In genomic region chr2:160269803-160270570, GRCh38 we compare ENCODE assay signal across 9 cellular contexts.
DNase-seq lines count a peak whose midpoint lies in the region; ATAC-seq and TF ChIP-seq lines count a peak whose summit lies in the region.
"Had no signal": no experiment of that assay in that cellular context is flagged by ENCODE, and none has a peak within 500 bp of the region (broad histone marks: within the 10 kb centered on the region; RNA-seq: fewer than 3 reads in every experiment).

No MANE protein-coding gene starts in this region.

- no peaks in the 10 kb centered on the region for H3K9me2 ChIP-seq in OCI-LY1 (ENCODE audit: low read depth, low read length)

- peak; percentile 91 for DNase-seq in fibroblast of peridontal ligament (ENCODE audit: extremely low read depth)
- DNase-seq in naive thymus-derived CD8-positive, alpha-beta T cell: peak; percentile 45 to 78 (median 62)
- DNase-seq in stimulated activated effector memory CD8-positive, alpha-beta T cell treated with anti-CD3 and anti-CD28 coated beads, Interleukin-12 subunit alpha, Interleukin-12 subunit beta, amount 100 ng/mL, for 72 hours (ENCODE audit: low spot score in 2 of 2): peak; percentile 44 to 85

- peaks cover 21 to 48% (median 31%) of the 10 kb centered on the region in 11 experiments for H3K36me3 ChIP-seq in BLaER1 treated with 17β-estradiol and CSF1 and Interleukin-3, amounts not matched to agents 10 nM and 100 nM
- no peaks in the 10 kb centered on the region for H3K36me3 ChIP-seq in OCI-LY1 (ENCODE audit: insufficient read depth, low read length)

- peak overlapping the region; percentile 85 for H2AFZ ChIP-seq in OCI-LY1 (ENCODE audit: low read length)

- H3K4me3 ChIP-seq in BLaER1 treated with 17β-estradiol and CSF1 and Interleukin-3, amounts not matched to agents 10 nM and 100 nM: peak overlapping the region in 9 of 10 experiments; percentile 4 to 49 (median 27); a peak in 11 of 20 replicates
- peak overlapping the region; percentile 59 for H3K4me3 ChIP-seq in OCI-LY1 (ENCODE audit: low read depth, low read length, poor library complexity, severe bottlenecking)
- H3K4me3 ChIP-seq: SK-N-MC had no signal

- H3K79me2 ChIP-seq in OCI-LY1 (ENCODE audit: insufficient read depth, low read length): no peaks in the 10 kb centered on the region

- TF ChIP-seq CTCF in OCI-LY1 (IDR thresholded peaks at IDR 0.05; ENCODE audit: low read length): peak; percentile 58

- H3K36me3 Mint-ChIP-seq in activated T-helper 17 cell treated with anti-CD3 and anti-CD28 coated beads, Interleukin-2, amount 50 U/mL, for 72 hours (ENCODE audit: low read depth): peaks cover 45% of the 10 kb centered on the region
- peaks cover 0 to 33% (median 3%) of the 10 kb centered on the region in 3 donors for H3K36me3 Mint-ChIP-seq in naive thymus-derived CD8-positive, alpha-beta T cell
- H3K36me3 Mint-ChIP-seq in stimulated activated effector memory CD8-positive, alpha-beta T cell treated with anti-CD3 and anti-CD28 coated beads, Interleukin-12 subunit alpha, Interleukin-12 subunit beta, amount 100 ng/mL, for 72 hours: peaks cover 58% of the 10 kb centered on the region

- no peaks in the 10 kb centered on the region for H3K27me3 ChIP-seq in BLaER1 treated with 17β-estradiol and CSF1 and Interleukin-3, amounts not matched to agents 10 nM and 100 nM
- H3K27me3 ChIP-seq in OCI-LY1 (ENCODE audit: insufficient read depth, low read length): no peaks in the 10 kb centered on the region

- peak overlapping the region in 7 of 11 experiments; percentile 6 to 54 (median 47); a peak in 11 of 22 replicates for H3K27ac ChIP-seq in BLaER1 treated with 17β-estradiol and CSF1 and Interleukin-3, amounts not matched to agents 10 nM and 100 nM
- no peak overlapping the region for H3K27ac ChIP-seq in OCI-LY1 (ENCODE audit: low read depth, low read length, poor library complexity, severe bottlenecking)
- H3K27ac ChIP-seq: SK-N-MC had no signal

- ATAC-seq in GM19351 (IDR thresholded peaks at IDR 0.05; ENCODE audit: unreplicated experiment): peak; percentile 90
- peak; percentile 91 for ATAC-seq in HG03469 (IDR thresholded peaks at IDR 0.05; ENCODE audit: unreplicated experiment)
- ATAC-seq in activated T-helper 17 cell treated with anti-CD3 and anti-CD28 coated beads, Interleukin-2, amount 50 U/mL, for 72 hours (replicated peaks): peak; percentile 61
- ATAC-seq in naive thymus-derived CD8-positive, alpha-beta T cell: peak; percentile 86 to 91
- peak; percentile 87 for ATAC-seq in stimulated activated effector memory CD8-positive, alpha-beta T cell treated with anti-CD3 and anti-CD28 coated beads, Interleukin-12 subunit alpha, Interleukin-12 subunit beta, amount 100 ng/mL, for 72 hours

- H3K9ac ChIP-seq in BLaER1 treated with 17β-estradiol and CSF1 and Interleukin-3, amounts not matched to agents 10 nM and 100 nM: peak overlapping the region in 9 of 11 experiments; percentile 24 to 61 (median 44); a peak in 14 of 22 replicates
- H3K9ac ChIP-seq in OCI-LY1 (ENCODE audit: low read length): peak overlapping the region; percentile 65

- POLR2A ChIA-PET in naive thymus-derived CD8-positive, alpha-beta T cell (lab: Charles Lee): interaction anchor here (0.7 to 1.5 kb wide), 3 partner anchors 26 to 223 kb away, joined by 3 to 5 read pairs (median 3); no protein-coding TSS in a partner anchor

- H3K27me3 Mint-ChIP-seq in activated T-helper 17 cell treated with anti-CD3 and anti-CD28 coated beads, Interleukin-2, amount 50 U/mL, for 72 hours: no peaks in the 10 kb centered on the region
- no peaks in the 10 kb centered on the region for H3K27me3 Mint-ChIP-seq in naive thymus-derived CD8-positive, alpha-beta T cell

- no peaks in the 10 kb centered on the region for H3K9me3 Mint-ChIP-seq in activated T-helper 17 cell treated with anti-CD3 and anti-CD28 coated beads, Interleukin-2, amount 50 U/mL, for 72 hours
- no peaks in the 10 kb centered on the region for H3K9me3 Mint-ChIP-seq in naive thymus-derived CD8-positive, alpha-beta T cell
- no peaks in the 10 kb centered on the region for H3K9me3 Mint-ChIP-seq in stimulated activated effector memory CD8-positive, alpha-beta T cell treated with anti-CD3 and anti-CD28 coated beads, Interleukin-12 subunit alpha, Interleukin-12 subunit beta, amount 100 ng/mL, for 72 hours

- peak overlapping the region; percentile 76 for H3K4me3 Mint-ChIP-seq in activated T-helper 17 cell treated with anti-CD3 and anti-CD28 coated beads, Interleukin-2, amount 50 U/mL, for 72 hours
- H3K4me3 Mint-ChIP-seq in naive thymus-derived CD8-positive, alpha-beta T cell: peak overlapping the region; percentile 84 to 92 (median 87)
- H3K4me3 Mint-ChIP-seq in stimulated activated effector memory CD8-positive, alpha-beta T cell treated with anti-CD3 and anti-CD28 coated beads, Interleukin-12 subunit alpha, Interleukin-12 subunit beta, amount 100 ng/mL, for 72 hours: peak overlapping the region; percentile 74

- H3F3A ChIP-seq in OCI-LY1 (ENCODE audit: insufficient read depth, low read length): no peaks in the 10 kb centered on the region

- H3K9me3 ChIP-seq in BLaER1 treated with 17β-estradiol and CSF1 and Interleukin-3, amounts not matched to agents 10 nM and 100 nM (replicated peaks in 1 of 11): peaks cover 0 to 19% (median 6%) of the 10 kb centered on the region in 11 experiments; a peak in 8 of 22 replicates
- no peaks in the 10 kb centered on the region for H3K9me3 ChIP-seq in OCI-LY1 (ENCODE audit: low read length)

- H3K4me1 ChIP-seq in BLaER1 treated with 17β-estradiol and CSF1 and Interleukin-3, amounts not matched to agents 10 nM and 100 nM: peaks cover 10 to 32% (median 23%) of the 10 kb centered on the region in 10 experiments; a peak in 18 of 20 replicates
- peaks cover 14% of the 10 kb centered on the region for H3K4me1 ChIP-seq in OCI-LY1 (ENCODE audit: insufficient read depth, low read length, severe bottlenecking)

- no peaks in the 10 kb centered on the region for H4K20me1 ChIP-seq in BLaER1 treated with 17β-estradiol and CSF1 and Interleukin-3, amounts not matched to agents 10 nM and 100 nM
- H4K20me1 ChIP-seq in OCI-LY1 (ENCODE audit: insufficient read depth, low read length): no peaks in the 10 kb centered on the region

- peak overlapping the region; percentile 28 to 76 (median 66) for H3K4me2 ChIP-seq in BLaER1 treated with 17β-estradiol and CSF1 and Interleukin-3, amounts not matched to agents 10 nM and 100 nM
- H3K4me2 ChIP-seq in OCI-LY1 (ENCODE audit: low read length): peak overlapping the region; percentile 93

- peaks cover 25% of the 10 kb centered on the region for H3K4me1 Mint-ChIP-seq in activated T-helper 17 cell treated with anti-CD3 and anti-CD28 coated beads, Interleukin-2, amount 50 U/mL, for 72 hours
- H3K4me1 Mint-ChIP-seq in naive thymus-derived CD8-positive, alpha-beta T cell: peaks cover 18 to 31% (median 26%) of the 10 kb centered on the region in 4 donors
- H3K4me1 Mint-ChIP-seq in stimulated activated effector memory CD8-positive, alpha-beta T cell treated with anti-CD3 and anti-CD28 coated beads, Interleukin-12 subunit alpha, Interleukin-12 subunit beta, amount 100 ng/mL, for 72 hours: peaks cover 46% of the 10 kb centered on the region

- H3K27ac Mint-ChIP-seq in activated T-helper 17 cell treated with anti-CD3 and anti-CD28 coated beads, Interleukin-2, amount 50 U/mL, for 72 hours: peak overlapping the region; percentile 78
- peak overlapping the region; percentile 82 to 94 (median 90) for H3K27ac Mint-ChIP-seq in naive thymus-derived CD8-positive, alpha-beta T cell
- H3K27ac Mint-ChIP-seq in stimulated activated effector memory CD8-positive, alpha-beta T cell treated with anti-CD3 and anti-CD28 coated beads, Interleukin-12 subunit alpha, Interleukin-12 subunit beta, amount 100 ng/mL, for 72 hours: peak overlapping the region; percentile 85
